In the genomic region with DNA sequence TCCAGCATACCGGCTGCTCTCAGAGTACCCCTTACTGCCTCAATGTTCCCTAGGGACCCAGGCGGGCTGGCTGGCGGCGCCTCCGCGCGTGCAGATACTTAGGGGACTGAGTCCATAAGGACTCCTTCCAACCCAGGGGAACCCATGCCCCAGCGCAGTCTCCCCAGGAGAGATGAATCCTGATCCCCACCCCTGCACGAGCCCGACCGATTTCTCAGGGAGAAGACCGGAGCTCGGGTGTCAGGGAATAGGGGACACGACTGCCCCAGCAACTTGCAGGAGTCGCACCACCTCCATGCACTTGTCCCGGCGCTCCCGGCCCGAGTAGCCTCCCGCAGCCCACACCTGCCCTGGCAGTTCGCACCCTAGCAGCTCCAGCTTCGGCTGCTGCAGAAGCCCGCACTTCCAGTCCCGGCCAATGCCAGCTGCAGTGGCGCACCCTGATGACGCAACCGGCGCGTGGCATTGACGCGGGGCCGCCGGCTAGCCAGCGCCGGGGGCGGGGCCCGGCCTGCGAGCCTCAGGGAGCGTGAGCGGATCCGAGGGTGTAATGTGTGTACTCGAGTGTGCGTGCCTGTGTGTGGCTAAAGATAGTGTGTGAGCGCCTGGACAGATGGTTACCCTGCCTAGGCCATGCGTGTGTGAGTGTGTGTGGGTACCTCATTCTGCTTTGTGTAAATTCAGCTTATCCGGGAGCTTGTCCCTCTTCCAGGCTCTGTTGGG, we compare ENCODE assay signal across 8 cellular contexts. TPM values are rescaled to one million over a fixed set of nuclear protein-coding genes. Genes with fewer than 3 reads are reported as not detected.
DNase-seq lines count a peak whose midpoint lies in the region; ATAC-seq, FAIRE-seq and TF ChIP-seq lines count a peak whose summit lies in the region.

A gene with protein sequence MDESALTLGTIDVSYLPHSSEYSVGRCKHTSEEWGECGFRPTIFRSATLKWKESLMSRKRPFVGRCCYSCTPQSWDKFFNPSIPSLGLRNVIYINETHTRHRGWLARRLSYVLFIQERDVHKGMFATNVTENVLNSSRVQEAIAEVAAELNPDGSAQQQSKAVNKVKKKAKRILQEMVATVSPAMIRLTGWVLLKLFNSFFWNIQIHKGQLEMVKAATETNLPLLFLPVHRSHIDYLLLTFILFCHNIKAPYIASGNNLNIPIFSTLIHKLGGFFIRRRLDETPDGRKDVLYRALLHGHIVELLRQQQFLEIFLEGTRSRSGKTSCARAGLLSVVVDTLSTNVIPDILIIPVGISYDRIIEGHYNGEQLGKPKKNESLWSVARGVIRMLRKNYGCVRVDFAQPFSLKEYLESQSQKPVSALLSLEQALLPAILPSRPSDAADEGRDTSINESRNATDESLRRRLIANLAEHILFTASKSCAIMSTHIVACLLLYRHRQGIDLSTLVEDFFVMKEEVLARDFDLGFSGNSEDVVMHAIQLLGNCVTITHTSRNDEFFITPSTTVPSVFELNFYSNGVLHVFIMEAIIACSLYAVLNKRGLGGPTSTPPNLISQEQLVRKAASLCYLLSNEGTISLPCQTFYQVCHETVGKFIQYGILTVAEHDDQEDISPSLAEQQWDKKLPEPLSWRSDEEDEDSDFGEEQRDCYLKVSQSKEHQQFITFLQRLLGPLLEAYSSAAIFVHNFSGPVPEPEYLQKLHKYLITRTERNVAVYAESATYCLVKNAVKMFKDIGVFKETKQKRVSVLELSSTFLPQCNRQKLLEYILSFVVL (minus strand): TSS at position 437 of the 723 bp plus-strand sequence. CDS start 1,981 bp downstream, outside the sequence.

- H3K4me2 ChIP-seq in A549 = peak within 1 kb of the TSS; percentile 97

- TF ChIP-seq RAD21 in A549 (conservative IDR thresholded peaks at IDR 0.05 in 1 of 2, IDR thresholded peaks at IDR 0.05 in 1 of 2) = 0 out of 5 replicates have a peak, but pooled peaks of 1 of the 2 experiments have one; percentile 18

- H3K36me3 Mint-ChIP-seq in WTC11 = peaks cover 15% of the 10 kb centered on the region

- peak; percentile 96 for TF ChIP-seq POLR2A in A549 (IDR thresholded peaks at IDR 0.05; ENCODE audit: low read length)
- TF ChIP-seq POLR2A in GM18526 (IDR thresholded peaks at IDR 0.05; ENCODE audit: extremely low read depth, insufficient read length) = peak; percentile 89
- TF ChIP-seq POLR2A in spleen (IDR thresholded peaks at IDR 0.05) = peak in 2 of 3 donors; percentile 55 to 57

- no peaks in the 10 kb centered on the region for H3K27me3 Mint-ChIP-seq in WTC11 (ENCODE audit: low read depth)

- H3K4me1 Mint-ChIP-seq in WTC11 = peaks cover 15% of the 10 kb centered on the region

- peak within 1 kb of the TSS; percentile 95 for H3K4me3 Mint-ChIP-seq in WTC11

- peak within 1 kb of the TSS; percentile 96 for H3K27ac Mint-ChIP-seq in WTC11

- H3K27ac ChIP-seq in A549 (peak within 1 kb of the TSS; percentile 91 to 92), spleen (peak within 1 kb of the TSS; percentile 47 to 87 (median 75))

- H3K9me3 Mint-ChIP-seq in WTC11 = peaks cover 22% of the 10 kb centered on the region

- POLR2A ChIA-PET in A549 (lab: Yijun Ruan, JAX) = interaction anchor here (0.6 to 1.4 kb wide), 8 partner anchors 12 to 263 kb away, joined by 3 to 5 read pairs (median 3); a partner anchor contains a TSS
- POLR2A ChIA-PET in WTC11 (lab: Charles Lee) = interaction anchor here (1.1 to 1.3 kb wide), 2 partner anchors 46 to 124 kb away, joined by 3 read pairs; no protein-coding TSS in a partner anchor

- H3K36me3 ChIP-seq in spleen = peaks cover 0 to 29% (median 14%) of the 10 kb centered on the region in 6 donors

- DNase-seq in A549 (ENCODE audit: low read depth in 1 of 2, low spot score in 1 of 2) = peak; percentile 68 to 89
- peak; percentile 74 for DNase-seq in NCI-H2196 (lab: John Stamatoyannopoulos, UW; ENCODE audit: unreplicated experiment)
- peak; percentile 96 for DNase-seq in WTC11 (ENCODE audit: low spot score)
- DNase-seq in cardiac fibroblast (ENCODE audit: low read depth in 2 of 2) = peak; percentile 89 to 94
- peak; percentile 93 for DNase-seq in inferior parietal cortex (ENCODE audit: extremely low spot score)
- DNase-seq in spleen = peak; percentile 99

- TF ChIP-seq CTCF in A549 (IDR thresholded peaks at IDR 0.05) = no peak
- TF ChIP-seq CTCF in WTC11 (IDR thresholded peaks at IDR 0.05) = no peak
- no peak for TF ChIP-seq CTCF in cardiac fibroblast (IDR thresholded peaks at IDR 0.05; ENCODE audit: low read depth, low read length)
- peak in 6 of 11 experiments; percentile 15 to 46 (median 32) for TF ChIP-seq CTCF in spleen (IDR thresholded peaks at IDR 0.05 in 8 of 11, conservative IDR thresholded peaks at IDR 0.05 in 3 of 11)

- H3K4me1 ChIP-seq in A549 (peaks cover 11% of the 10 kb centered on the region; the same call in 2 of the 3 replicates), spleen (peaks cover 2 to 35% (median 21%) of the 10 kb centered on the region in 6 donors)

- ATAC-seq in A549 (peak; percentile 97 to 99), HG03064 (IDR thresholded peaks at IDR 0.05; ENCODE audit: low read depth, unreplicated experiment) (peak; percentile 90), WTC11 (peak; percentile 90)

- intact Hi-C loops in spleen (cut with DNase I; ENCODE audit: low total_unique reads) = loop anchor here (10.0 kb wide), 2 partner anchors 131 to 261 kb away; a partner anchor contains a TSS

- 6% methylated on average over 28 of the region's 46 CpGs for WGBS in A549 (ENCODE audit: missing lambda C conversion rate)
- WGBS in spleen, 5 donors = 0 to 1% (median 0%) methylated on average over 36 to 46 of the region's 46 CpGs

- H3K27me3 ChIP-seq in spleen (replicated peaks in 1 of 7) = no peaks in the 10 kb centered on the region

- no peak for FAIRE-seq in A549 (lab: Jason Lieb, UNC)

- TF ChIP-seq EP300 in A549 (IDR thresholded peaks at IDR 0.05) = no peak

- H3K9me3 ChIP-seq in A549 = peaks cover 16% of the 10 kb centered on the region; the same call in 1 of the 3 replicates
- peaks cover 0 to 15% (median 4%) of the 10 kb centered on the region in 8 donors for H3K9me3 ChIP-seq in spleen

- CTCF ChIA-PET in A549 (lab: Yijun Ruan, JAX) = interaction anchor here (1.4 to 3.4 kb wide), 6 partner anchors 10 to 288 kb away, joined by 3 to 16 read pairs (median 6); no protein-coding TSS in a partner anchor
- CTCF ChIA-PET in WTC11 (lab: Charles Lee) = interaction anchor here (0.7 to 6.0 kb wide), 2 partner anchors 68 to 125 kb away, joined by 3 to 46 read pairs; no protein-coding TSS in a partner anchor

- H3K4me3 ChIP-seq in A549 (peak within 1 kb of the TSS; percentile 93), cardiac fibroblast (replicated peaks in 1 of 2; ENCODE audit: low read depth in 2 of 2, low read length in 2 of 2) (peak within 1 kb of the TSS; percentile 77 to 87), spleen (peak within 1 kb of the TSS; percentile 63 to 96 (median 90))

TF ChIP-seq in A549, 52 proteins besides CTCF, POLR2A, EP300 and RAD21 (continues in another document):
- TF ChIP-seq, protein P1, sequence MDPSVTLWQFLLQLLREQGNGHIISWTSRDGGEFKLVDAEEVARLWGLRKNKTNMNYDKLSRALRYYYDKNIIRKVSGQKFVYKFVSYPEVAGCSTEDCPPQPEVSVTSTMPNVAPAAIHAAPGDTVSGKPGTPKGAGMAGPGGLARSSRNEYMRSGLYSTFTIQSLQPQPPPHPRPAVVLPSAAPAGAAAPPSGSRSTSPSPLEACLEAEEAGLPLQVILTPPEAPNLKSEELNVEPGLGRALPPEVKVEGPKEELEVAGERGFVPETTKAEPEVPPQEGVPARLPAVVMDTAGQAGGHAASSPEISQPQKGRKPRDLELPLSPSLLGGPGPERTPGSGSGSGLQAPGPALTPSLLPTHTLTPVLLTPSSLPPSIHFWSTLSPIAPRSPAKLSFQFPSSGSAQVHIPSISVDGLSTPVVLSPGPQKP (IDR thresholded peaks at IDR 0.05; ENCODE audit: low read depth, low read length) = no peak
- 0 out of 2 replicates have a peak, but pooled peaks have one; percentile 65 for TF ChIP-seq MYC (IDR thresholded peaks at IDR 0.05; ENCODE audit: borderline replicate concordance, low read length)
- no peak for TF ChIP-seq HOXB5 (CRISPR knock-in tag; IDR thresholded peaks at IDR 0.05)

TF ChIP-seq in WTC11, 78 proteins besides CTCF, POLR2A, EP300 and RAD21 (continues in another document):
- TF ChIP-seq ZNF219 (CRISPR knock-in tag; IDR thresholded peaks at IDR 0.05; ENCODE audit: borderline replicate concordance) = no peak
- TF ChIP-seq, protein P2, sequence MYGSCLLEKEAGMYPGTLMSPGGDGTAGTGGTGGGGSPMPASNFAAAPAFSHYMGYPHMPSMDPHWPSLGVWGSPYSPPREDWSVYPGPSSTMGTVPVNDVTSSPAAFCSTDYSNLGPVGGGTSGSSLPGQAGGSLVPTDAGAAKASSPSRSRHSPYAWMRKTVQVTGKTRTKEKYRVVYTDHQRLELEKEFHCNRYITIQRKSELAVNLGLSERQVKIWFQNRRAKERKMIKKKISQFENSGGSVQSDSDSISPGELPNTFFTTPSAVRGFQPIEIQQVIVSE (CRISPR knock-in tag; IDR thresholded peaks at IDR 0.05; ENCODE audit: borderline replicate concordance) = no peak

RNA-seq across cellular contexts. Expression of the gene that starts here (rescaled TPM):
- 11.3 and 13.3 TPM in 2 replicates for polyA plus RNA-seq in A549 (2011; rRNA removed)
- 2.1 and 2.6 TPM in 2 replicates for polyA plus RNA-seq in A549 (2012; cell fraction: cytosol; rRNA removed)
- 2.1 and 2.8 TPM in 2 replicates for polyA plus RNA-seq in A549 (2012; cell fraction: nucleus; rRNA removed)
- 5.6 to 6.2 TPM (median 5.7 TPM) in 3 replicates for polyA plus RNA-seq in A549 (2017; fragmentation: RNase III; extraction: RNeasy Plus Mini Kit Qiagen cat#74134 plus additional on column Dnase treatment)
- 10.8 and 10.9 TPM in 2 replicates for polyA minus RNA-seq in A549 (2011; rRNA and poly(A)+ RNA removed)
- total RNA-seq in WTC11 (2021) = 10.7 to 12.2 TPM (median 11.3 TPM) in 3 replicates
- 10 to 100 TPM in 1 of 7 donors, 1 to 10 TPM in 6; 5.0 to 15.0 (median 7.1) TPM for total RNA-seq in spleen
- polyA plus RNA-seq in spleen = 1 to 10 TPM; 2.6 to 3.3 (median 2.6) TPM

Comparison
In these comparisons a context has a peak if more than half of its experiments do, and no peak if none do; other contexts are left out.
1. Peak in every context shown above with its lines: DNase-seq, ATAC-seq, H3K4me3 ChIP-seq and H3K27ac ChIP-seq.
2. CTCF ChIP-seq: peak in spleen (6 of 11); none in A549 (single experiment), WTC11 (single experiment) and cardiac fibroblast (single experiment).